ENCODE assay signal across 1 cellular context in the genomic region with DNA sequence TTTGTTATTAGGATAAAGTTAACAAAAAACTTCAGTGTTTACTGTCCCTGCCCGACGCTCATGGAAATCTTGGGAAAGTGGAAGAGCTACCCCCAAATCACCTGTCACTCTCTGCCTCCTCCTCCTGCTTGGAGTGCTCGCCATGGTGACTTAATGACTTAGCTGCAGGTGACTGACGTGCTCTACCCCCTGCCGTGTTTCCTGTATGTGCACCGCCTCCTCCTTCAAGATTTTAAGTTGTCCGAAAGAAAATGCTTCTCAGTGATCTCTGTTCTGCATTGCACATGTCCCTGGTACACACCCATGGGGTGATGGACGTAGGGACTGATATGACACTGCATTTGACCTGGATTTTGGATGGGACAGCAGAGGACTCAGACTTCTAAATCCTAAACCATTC.
TF ChIP-seq lines count a peak whose summit lies in the region.

No MANE protein-coding gene starts in this region.

TF ChIP-seq in H1, 55 proteins besides CTCF, POLR2A, EP300 and RAD21 (continued from another document):
- TF ChIP-seq, protein P1, sequence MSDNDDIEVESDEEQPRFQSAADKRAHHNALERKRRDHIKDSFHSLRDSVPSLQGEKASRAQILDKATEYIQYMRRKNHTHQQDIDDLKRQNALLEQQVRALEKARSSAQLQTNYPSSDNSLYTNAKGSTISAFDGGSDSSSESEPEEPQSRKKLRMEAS (IDR thresholded peaks at IDR 0.05), result no peak
- TF ChIP-seq ASH2L (IDR thresholded peaks at IDR 0.05; ENCODE audit: low read length), result no peak
- TF ChIP-seq FOSL1 (IDR thresholded peaks at IDR 0.05; ENCODE audit: insufficient read depth, low read depth, low read length), result no peak
- no peak for TF ChIP-seq TAF7 (optimal IDR thresholded peaks at IDR 0.05; ENCODE audit: borderline replicate concordance, low read depth, low read length)
- TF ChIP-seq POU5F1 (IDR thresholded peaks at IDR 0.05; ENCODE audit: low read depth, low read length), result no peak
- TF ChIP-seq NRF1 (IDR thresholded peaks at IDR 0.05; ENCODE audit: low read depth, low read length), result no peak
- no peak for TF ChIP-seq ZNF274 (IDR thresholded peaks at IDR 0.05; ENCODE audit: borderline replicate concordance, extremely low read depth, low read length)
- no peak for TF ChIP-seq SRF (IDR thresholded peaks at IDR 0.05; ENCODE audit: low read depth, low read length)
- no peak for TF ChIP-seq BACH1 (IDR thresholded peaks at IDR 0.05; ENCODE audit: low read length)
- no peak for TF ChIP-seq HDAC2 (IDR thresholded peaks at IDR 0.05; ENCODE audit: borderline replicate concordance in 1 of 2, low read depth in 2 of 2, low read length in 2 of 2)
